8 cellular contexts compared by ENCODE assay signal in genomic region chr16:85687651-85688471, GRCh38. TPM values are rescaled to one million over a fixed set of nuclear protein-coding genes. Genes with fewer than 3 reads are reported as not detected.
DNase-seq lines count a peak whose midpoint lies in the region; ATAC-seq, FAIRE-seq and TF ChIP-seq lines count a peak whose summit lies in the region.

No MANE protein-coding gene starts in this region.

- no peak for TF ChIP-seq POLR2A in A549 (IDR thresholded peaks at IDR 0.05; ENCODE audit: low read length)

- in situ Hi-C loops in astrocyte of the spinal cord (cut with HindIII; ENCODE audit: low sequenced_read_pairs), result no loop called here

- TF ChIP-seq RAD21 in A549 (conservative IDR thresholded peaks at IDR 0.05 in 1 of 2, IDR thresholded peaks at IDR 0.05 in 1 of 2), result no peak

- H3K4me3 ChIP-seq in A549 (peak overlapping the region; percentile 81), astrocyte of the spinal cord (ENCODE audit: low read depth, low read length) (peak overlapping the region; percentile 59), mucosa of descending colon (no peak overlapping the region)

- peaks cover 9% of the 10 kb centered on the region; the same call in 1 of the 3 replicates for H3K4me1 ChIP-seq in A549
- H3K4me1 ChIP-seq in mucosa of descending colon (ENCODE audit: low read depth), result peaks cover 19% of the 10 kb centered on the region

- H3K9me3 ChIP-seq in A549 (no peaks in the 10 kb centered on the region), mucosa of descending colon (no peaks in the 10 kb centered on the region)

- 78% methylated on average over 45 of the region's 49 CpGs for WGBS in A549 (ENCODE audit: missing lambda C conversion rate)

- peak overlapping the region; percentile 93 for H3K4me2 ChIP-seq in A549

- FAIRE-seq in A549 (lab: Jason Lieb, UNC) (no peak), urothelium cell line (lab: Jason Lieb, UNC) (no peak)

- TF ChIP-seq CTCF in A549 (IDR thresholded peaks at IDR 0.05) (no peak), astrocyte of the spinal cord (IDR thresholded peaks at IDR 0.05; ENCODE audit: low read depth, low read length) (no peak), mucosa of descending colon (IDR thresholded peaks at IDR 0.05) (no peak)

- no peaks in the 10 kb centered on the region for H3K36me3 ChIP-seq in mucosa of descending colon (ENCODE audit: low read depth)

- ATAC-seq in A549, result peak in 1 of 2 experiments; percentile 2; a peak in 1 of 6 replicates
- ATAC-seq in HG03354 (IDR thresholded peaks at IDR 0.05; ENCODE audit: poor library complexity, severe bottlenecking, unreplicated experiment), result peak; percentile 6
- ATAC-seq in mucosa of descending colon, result peak; percentile 4

- POLR2A ChIA-PET in A549 (lab: Yijun Ruan, JAX), result no interaction called here

- DNase-seq in A549 (ENCODE audit: low read depth in 1 of 2, low spot score in 1 of 2) (no peak), astrocyte of the spinal cord (ENCODE audit: low read depth, low spot score) (no peak), mucosa of descending colon (peak; percentile 44 to 60 (median 59)), medulla oblongata (ENCODE audit: extremely low spot score) (no peak), HPDE6-E6E7 (ENCODE audit: extremely low spot score) (no peak), urothelium cell line (ENCODE audit: low spot score) (no peak), SHP77 treated with DMSO at 0.1 percent for 48 hours (lab: John Stamatoyannopoulos, UW) (no peak)

- H3K27ac ChIP-seq in A549, result peak overlapping the region; percentile 63 to 84

- CTCF ChIA-PET in A549 (lab: Yijun Ruan, JAX), result interaction anchor here (0.8 to 3.5 kb wide), 4 partner anchors 12 to 72 kb away, joined by 3 to 16 read pairs (median 12); no protein-coding TSS in a partner anchor

- intact Hi-C loops in mucosa of descending colon (cut with DNase I, micrococcal nuclease), result no loop called here

- TF ChIP-seq EP300 in A549 (IDR thresholded peaks at IDR 0.05), result no peak

TF ChIP-seq in A549, 52 proteins besides CTCF, POLR2A, EP300 and RAD21:
- no peak for TF ChIP-seq FOSB (CRISPR knock-in tag; IDR thresholded peaks at IDR 0.05)
- TF ChIP-seq CHD2 (IDR thresholded peaks at IDR 0.05; ENCODE audit: low read length, partially characterized antibody), result no peak
- no peak for TF ChIP-seq SREBF2 (IDR thresholded peaks at IDR 0.05)

RNA-seq across cellular contexts. Expression of gene GINS2, which starts 0.9 kb away (rescaled TPM):
- polyA plus RNA-seq in A549 (2011; rRNA removed) (23.4 and 28.7 TPM in 2 replicates), A549 (2017; fragmentation: RNase III; extraction: RNeasy Plus Mini Kit Qiagen cat#74134 plus additional on column Dnase treatment) (25.4 to 27.7 TPM (median 26.8 TPM) in 3 replicates)
- polyA plus RNA-seq in A549 (2012; cell fraction: cytosol; rRNA removed), result 28.6 and 32.9 TPM in 2 replicates
- polyA plus RNA-seq in A549 (2012; cell fraction: nucleus; rRNA removed), result 10.9 and 16.4 TPM in 2 replicates
- polyA minus RNA-seq in A549 (2011; rRNA and poly(A)+ RNA removed), result 15.0 and 15.7 TPM in 2 replicates
- 10 to 100 TPM in 1 of 3 donors, 1 to 10 TPM in 2; 1.2 to 11.8 (median 5.4) TPM for total RNA-seq in mucosa of descending colon

Comparison
In these comparisons a context has a peak if more than half of its experiments do, and no peak if none do; other contexts are left out.
1. DNase-seq: peak in mucosa of descending colon (3 of 3); none in A549 (0 of 2), astrocyte of the spinal cord (single experiment), medulla oblongata (single experiment), HPDE6-E6E7 (single experiment), urothelium cell line (single experiment) and SHP77 treated with DMSO at 0.1 percent for 48 hours (single experiment).